ENCODE assay signal across 8 cellular contexts in genomic region chrX:69387559-69388487, GRCh38.
DNase-seq lines count a peak whose midpoint lies in the region; ATAC-seq, FAIRE-seq and TF ChIP-seq lines count a peak whose summit lies in the region.

No MANE protein-coding gene starts in this region.

- 37 to 38% methylated on average over 7 to 11 of the region's 13 CpGs for WGBS in tibial nerve, 2 donors

- no peaks in the 10 kb centered on the region for H3K9me1 ChIP-seq in endothelial cell of umbilical vein (replicated peaks; ENCODE audit: control insufficient read depth, extremely low read depth, insufficient read depth, low read length)

- H3K79me2 ChIP-seq in MM.1S (ENCODE audit: low read length) (no peaks in the 10 kb centered on the region), endothelial cell of umbilical vein (ENCODE audit: control insufficient read depth, insufficient read depth, low read length) (no peaks in the 10 kb centered on the region)

- TF ChIP-seq EP300 in tibial nerve (IDR thresholded peaks at IDR 0.05) = no peak

- dilution Hi-C loops in endothelial cell of umbilical vein (cut with MboI; ENCODE audit: extremely low pct_ligation_motif_present, low sequenced_read_pairs) = no loop called here

- BruUV-seq in endothelial cell of umbilical vein (replicated peaks; lab: Mats Ljungman, UMichigan) = no TSS peak

- POLR2A ChIA-PET in activated B cell treated with CpG ODN at 0.5 μM for 24 hours (lab: Charles Lee) = no interaction called here
- POLR2A ChIA-PET in endothelial cell of umbilical vein (lab: Charles Lee) = no interaction called here

- TF ChIP-seq POLR2A in GM18505 (IDR thresholded peaks at IDR 0.05; ENCODE audit: borderline replicate concordance, extremely low read depth, insufficient read depth, insufficient read length) (no peak), endothelial cell of umbilical vein (IDR thresholded peaks at IDR 0.05; ENCODE audit: low read depth, low read length) (no peak), tibial nerve (IDR thresholded peaks at IDR 0.05) (no peak)

- intact Hi-C loops in activated B cell treated with CpG ODN at 0.5 μM for 24 hours (cut with micrococcal nuclease) (loop anchor here (1.0 to 5.0 kb wide), 3 partner anchors 560 to 1191 kb away; no protein-coding TSS in a partner anchor), endothelial cell of umbilical vein (cut with micrococcal nuclease) (loop anchor here (5.0 kb wide), 1 partner anchor 561 kb away; the partner anchor contains the start of gene EFNB1), mucosa of descending colon (cut with DNase I, micrococcal nuclease) (no loop called here)

- H3K27ac ChIP-seq in MM.1S (ENCODE audit: low read length) (no peak overlapping the region), endothelial cell of umbilical vein (ENCODE audit: insufficient read depth, low read depth, low read length) (no peak overlapping the region), tibial nerve (no peak overlapping the region)

- H3K27ac Mint-ChIP-seq in activated B cell treated with CpG ODN at 0.5 μM for 24 hours = no peak overlapping the region

- TF ChIP-seq CTCF in MM.1S (IDR thresholded peaks at IDR 0.05; ENCODE audit: low read length) (peak; percentile 65), activated B cell treated with CpG ODN at 0.5 μM for 24 hours (IDR thresholded peaks at IDR 0.05) (no peak), endothelial cell of umbilical vein (IDR thresholded peaks at IDR 0.05; ENCODE audit: extremely low read depth in 1 of 2, insufficient read depth in 1 of 2, low read depth in 1 of 2, low read length in 2 of 2) (peak; percentile 23 to 53), mucosa of descending colon (IDR thresholded peaks at IDR 0.05) (no peak), tibial nerve (IDR thresholded peaks at IDR 0.05) (peak; percentile 29 to 73 (median 41))

- no peaks in the 10 kb centered on the region for H3K9me3 ChIP-seq in MM.1S (replicated peaks; ENCODE audit: insufficient read depth, low read length)
- H3K9me3 ChIP-seq in endothelial cell of umbilical vein (replicated peaks; ENCODE audit: control insufficient read depth, insufficient read depth, low read length) = no peaks in the 10 kb centered on the region
- no peaks in the 10 kb centered on the region for H3K9me3 ChIP-seq in mucosa of descending colon
- H3K9me3 ChIP-seq in tibial nerve = no peaks in the 10 kb centered on the region

- H2AFZ ChIP-seq in MM.1S (ENCODE audit: low read length) = no peak overlapping the region
- no peak overlapping the region for H2AFZ ChIP-seq in endothelial cell of umbilical vein (ENCODE audit: low read depth, low read length)

- H3K36me3 Mint-ChIP-seq in activated B cell treated with CpG ODN at 0.5 μM for 24 hours (ENCODE audit: low read depth) = no peaks in the 10 kb centered on the region

- CTCF ChIA-PET in activated B cell treated with CpG ODN at 0.5 μM for 24 hours (lab: Charles Lee) = interaction anchor here (0.9 to 1.2 kb wide), 2 partner anchors 560 to 876 kb away, joined by 3 to 8 read pairs; partner anchors contain the start of gene EFNB1
- CTCF ChIA-PET in endothelial cell of umbilical vein (lab: Charles Lee) = interaction anchor here (0.6 to 2.9 kb wide), 5 partner anchors 560 to 655 kb away, joined by 3 to 21 read pairs (median 12); no protein-coding TSS in a partner anchor

- H3K9ac ChIP-seq in MM.1S (ENCODE audit: low read length) (no peak overlapping the region), endothelial cell of umbilical vein (replicated peaks; ENCODE audit: extremely low read depth, insufficient read depth, low read length) (no peak overlapping the region)

- no peaks in the 10 kb centered on the region for H3F3A ChIP-seq in MM.1S (ENCODE audit: insufficient read depth, low read length)

- peak; percentile 44 for DNase-seq in Ammon's horn (ENCODE audit: low spot score)
- peak; percentile 22 for DNase-seq in MM.1S
- peak; percentile 14 for DNase-seq in activated B cell treated with CpG ODN at 0.5 μM for 24 hours
- DNase-seq in endothelial cell of umbilical vein (ENCODE audit: low read depth, low spot score) = peak; percentile 11
- DNase-seq in mucosa of descending colon = peak in 2 of 3 donors; percentile 23 to 30
- DNase-seq in tibial nerve (ENCODE audit: low spot score in 2 of 2) = peak in 1 of 2 donors; percentile 27

- no peaks in the 10 kb centered on the region for H3K4me1 ChIP-seq in MM.1S (ENCODE audit: low read length)
- H3K4me1 ChIP-seq in endothelial cell of umbilical vein (ENCODE audit: control insufficient read depth, extremely low read depth, insufficient read depth, low read length) = no peaks in the 10 kb centered on the region
- H3K4me1 ChIP-seq in mucosa of descending colon (ENCODE audit: low read depth) = no peaks in the 10 kb centered on the region
- no peaks in the 10 kb centered on the region for H3K4me1 ChIP-seq in tibial nerve

- H3K9me2 ChIP-seq in MM.1S (replicated peaks; ENCODE audit: insufficient read depth, low read length) = no peaks in the 10 kb centered on the region

- no peaks in the 10 kb centered on the region for H3K9me3 Mint-ChIP-seq in activated B cell treated with CpG ODN at 0.5 μM for 24 hours

- ATAC-seq in GM18505 (IDR thresholded peaks at IDR 0.05; ENCODE audit: unreplicated experiment) (peak; percentile 73), activated B cell treated with CpG ODN at 0.5 μM for 24 hours (ENCODE audit: low read depth) (peak; percentile 18), mucosa of descending colon (peak; percentile 61), GM19455 (IDR thresholded peaks at IDR 0.05; ENCODE audit: unreplicated experiment) (no peak)

- H3K4me3 Mint-ChIP-seq in activated B cell treated with CpG ODN at 0.5 μM for 24 hours = no peak overlapping the region

- no peaks in the 10 kb centered on the region for H4K20me1 ChIP-seq in MM.1S (ENCODE audit: insufficient read depth, low read length)
- H4K20me1 ChIP-seq in endothelial cell of umbilical vein (replicated peaks; ENCODE audit: control insufficient read depth, extremely low read depth, insufficient read depth, low read length) = no peaks in the 10 kb centered on the region

- no peak for FAIRE-seq in endothelial cell of umbilical vein (lab: Jason Lieb, UNC)

- H3K4me3 ChIP-seq in MM.1S (ENCODE audit: low read length) = no peak overlapping the region
- no peak overlapping the region for H3K4me3 ChIP-seq in endothelial cell of umbilical vein (replicated peaks in 1 of 3; ENCODE audit: insufficient read depth in 1 of 3, low read depth in 1 of 3, low read length in 3 of 3)
- no peak overlapping the region for H3K4me3 ChIP-seq in mucosa of descending colon
- H3K4me3 ChIP-seq in tibial nerve = no peak overlapping the region

- H3K27me3 ChIP-seq in MM.1S (replicated peaks; ENCODE audit: insufficient read depth, low read length) (no peaks in the 10 kb centered on the region), endothelial cell of umbilical vein (ENCODE audit: control insufficient read depth in 2 of 2, insufficient read depth in 2 of 2, low read length in 2 of 2) (no peaks in the 10 kb centered on the region), tibial nerve (peaks cover 0 to 17% of the 10 kb centered on the region in 2 donors)

- peaks cover 3% of the 10 kb centered on the region for H3K27me3 Mint-ChIP-seq in activated B cell treated with CpG ODN at 0.5 μM for 24 hours

- H3K4me1 Mint-ChIP-seq in activated B cell treated with CpG ODN at 0.5 μM for 24 hours = no peaks in the 10 kb centered on the region

- H3K4me2 ChIP-seq in MM.1S (ENCODE audit: low read depth, low read length) = no peak overlapping the region
- no peak overlapping the region for H3K4me2 ChIP-seq in endothelial cell of umbilical vein (ENCODE audit: insufficient read depth, low read length)

- H3K36me3 ChIP-seq in MM.1S (replicated peaks; ENCODE audit: insufficient read depth, low read length) (no peaks in the 10 kb centered on the region), endothelial cell of umbilical vein (ENCODE audit: control insufficient read depth in 2 of 2, extremely low read depth in 1 of 2, insufficient read depth in 2 of 2, low read length in 2 of 2) (no peaks in the 10 kb centered on the region), mucosa of descending colon (ENCODE audit: low read depth) (no peaks in the 10 kb centered on the region), tibial nerve (no peaks in the 10 kb centered on the region)

TF ChIP-seq in endothelial cell of umbilical vein, 7 proteins besides CTCF, POLR2A, EP300 and RAD21:
- TF ChIP-seq FOS (IDR thresholded peaks at IDR 0.05; ENCODE audit: borderline replicate concordance, insufficient read depth, low read length) = no peak
- TF ChIP-seq, protein P1, sequence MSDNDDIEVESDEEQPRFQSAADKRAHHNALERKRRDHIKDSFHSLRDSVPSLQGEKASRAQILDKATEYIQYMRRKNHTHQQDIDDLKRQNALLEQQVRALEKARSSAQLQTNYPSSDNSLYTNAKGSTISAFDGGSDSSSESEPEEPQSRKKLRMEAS (IDR thresholded peaks at IDR 0.05; ENCODE audit: insufficient read depth, insufficient read length) = no peak
- no peak for TF ChIP-seq MYC (IDR thresholded peaks at IDR 0.05; ENCODE audit: low read depth, low read length)
- no peak for TF ChIP-seq EZH2 (IDR thresholded peaks at IDR 0.05; ENCODE audit: borderline replicate concordance, low read depth, low read length, severe bottlenecking)
- no peak for TF ChIP-seq POLR2AphosphoS5 (IDR thresholded peaks at IDR 0.05; ENCODE audit: insufficient read depth, low read depth, low read length)
- no peak for TF ChIP-seq JUN (IDR thresholded peaks at IDR 0.05; ENCODE audit: borderline replicate concordance, insufficient read depth, insufficient read length, low read depth)
- TF ChIP-seq GATA2 (IDR thresholded peaks at IDR 0.05; ENCODE audit: insufficient read depth, insufficient read length, low read depth, low read length) = no peak
TF ChIP-seq in endothelial cell of umbilical vein: peak in this region for 0.

Comparison
In these comparisons a context has a peak if more than half of its experiments do, and no peak if none do; other contexts are left out.
1. CTCF ChIP-seq: peak in MM.1S (single experiment), endothelial cell of umbilical vein (2 of 2) and tibial nerve (5 of 5); none in activated B cell treated with CpG ODN at 0.5 μM for 24 hours (single experiment) and mucosa of descending colon (single experiment).
2. intact Hi-C loops: an anchor here in activated B cell treated with CpG ODN at 0.5 μM for 24 hours (1.0 to 5.0 kb wide) and endothelial cell of umbilical vein (5.0 kb wide); none called in mucosa of descending colon.